In the genomic region with DNA sequence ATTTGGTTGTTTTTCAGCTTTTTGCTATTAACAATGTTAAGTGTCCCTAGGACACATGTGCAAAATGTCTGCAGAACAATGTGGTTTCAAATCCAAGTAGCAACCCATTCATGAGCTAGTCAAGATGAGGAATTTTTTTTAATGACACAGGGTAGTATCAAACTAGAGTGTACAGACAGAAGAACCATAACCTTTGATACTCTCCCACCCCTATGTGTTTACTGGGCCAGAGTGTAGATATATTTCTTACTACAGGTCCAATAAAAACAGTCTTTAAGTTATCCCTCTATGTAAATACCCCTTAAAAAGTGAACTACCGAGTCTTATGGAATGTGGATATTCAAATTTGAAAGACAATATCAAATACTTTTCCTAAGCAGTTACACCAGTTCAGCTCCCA, we compare ENCODE assay signal across 30 cellular contexts.
"Had no signal": no experiment of that assay in that cellular context is flagged by ENCODE, and none has a peak within 500 bp of the region (broad histone marks: within the 10 kb centered on the region; RNA-seq: fewer than 3 reads in every experiment).

No MANE protein-coding gene starts in this region.

- H3K27me3 Mint-ChIP-seq: activated B cell treated with CpG ODN at 0.5 μM for 24 hours; activated CD8-positive, alpha-beta memory T cell treated with anti-CD3 and anti-CD28 coated beads, Interleukin-2, amount 10 ng/mL, durations not matched to agents 7 days and 5 days; activated CD8-positive, alpha-beta T cell treated with anti-CD3 and anti-CD28 coated beads for 36 hours; activated naive CD8-positive, alpha-beta T cell treated with anti-CD3 and anti-CD28 coated beads, Interleukin-2, amount 10 ng/mL, durations not matched to agents 7 days and 5 days; activated T-helper 17 cell treated with anti-CD3 and anti-CD28 coated beads, Interleukin-2, amount 50 U/mL, for 72 hours; effector memory CD8-positive, alpha-beta T cell; T-helper 17 cell had no signal

- H3K36me3 ChIP-seq: brain microvascular endothelial cell had no signal

- H3K27ac Mint-ChIP-seq: activated B cell treated with CpG ODN at 0.5 μM for 24 hours; activated CD8-positive, alpha-beta memory T cell treated with anti-CD3 and anti-CD28 coated beads, Interleukin-2, amount 10 ng/mL, durations not matched to agents 7 days and 5 days; activated CD8-positive, alpha-beta T cell treated with anti-CD3 and anti-CD28 coated beads for 36 hours; activated naive CD4-positive, alpha-beta T cell treated with anti-CD3 and anti-CD28 coated beads for 36 hours; activated naive CD8-positive, alpha-beta T cell treated with anti-CD3 and anti-CD28 coated beads, Interleukin-2, amount 10 ng/mL, durations not matched to agents 7 days and 5 days; activated T-helper 17 cell treated with anti-CD3 and anti-CD28 coated beads, Interleukin-2, amount 50 U/mL, for 72 hours; effector memory CD8-positive, alpha-beta T cell; T-helper 17 cell; T-helper 2 cell treated with Interferon-gamma antibody and Interleukin-4, amounts not matched to agents 5 μg/mL and 100 μg/mL, for 36 hours had no signal

- H3K4me1 ChIP-seq: ascending aorta, esophagus muscularis mucosa, gastroesophageal sphincter had no signal

- H3K4me1 Mint-ChIP-seq: activated naive CD8-positive, alpha-beta T cell treated with anti-CD3 and anti-CD28 coated beads, Interleukin-2, amount 10 ng/mL, durations not matched to agents 7 days and 5 days had no signal

- H3K27ac ChIP-seq: ascending aorta, brain microvascular endothelial cell, esophagus muscularis mucosa, foreskin keratinocyte, gastroesophageal sphincter, heart right ventricle, WERI-Rb-1 had no signal

- H3K9me3 ChIP-seq: ascending aorta, esophagus muscularis mucosa, gastroesophageal sphincter, heart right ventricle had no signal

- H3K4me3 Mint-ChIP-seq: activated B cell treated with CpG ODN at 0.5 μM for 24 hours; activated CD8-positive, alpha-beta memory T cell treated with anti-CD3 and anti-CD28 coated beads, Interleukin-2, amount 10 ng/mL, durations not matched to agents 7 days and 5 days; activated CD8-positive, alpha-beta T cell treated with anti-CD3 and anti-CD28 coated beads for 36 hours; activated naive CD4-positive, alpha-beta T cell treated with anti-CD3 and anti-CD28 coated beads for 36 hours; activated naive CD8-positive, alpha-beta T cell treated with anti-CD3 and anti-CD28 coated beads, Interleukin-2, amount 10 ng/mL, durations not matched to agents 7 days and 5 days; activated T-helper 17 cell treated with anti-CD3 and anti-CD28 coated beads, Interleukin-2, amount 50 U/mL, for 72 hours; effector memory CD8-positive, alpha-beta T cell; T-helper 17 cell; T-helper 2 cell treated with Interferon-gamma antibody and Interleukin-4, amounts not matched to agents 5 μg/mL and 100 μg/mL, for 36 hours had no signal

- H3K9me3 Mint-ChIP-seq: activated B cell treated with CpG ODN at 0.5 μM for 24 hours; activated CD8-positive, alpha-beta T cell treated with anti-CD3 and anti-CD28 coated beads for 36 hours; activated naive CD4-positive, alpha-beta T cell treated with anti-CD3 and anti-CD28 coated beads for 36 hours; activated naive CD4-positive, alpha-beta T cell treated with anti-CD3 and anti-CD28 coated beads, Interleukin-2, amount 50 U/mL, for 72 hours; activated naive CD8-positive, alpha-beta T cell treated with anti-CD3 and anti-CD28 coated beads, Interleukin-2, amount 10 ng/mL, durations not matched to agents 7 days and 5 days; activated T-helper 17 cell treated with anti-CD3 and anti-CD28 coated beads, Interleukin-2, amount 50 U/mL, for 72 hours; effector memory CD8-positive, alpha-beta T cell; T-helper 2 cell treated with Interferon-gamma antibody and Interleukin-4, amounts not matched to agents 5 μg/mL and 100 μg/mL, for 36 hours had no signal

- H3K27me3 ChIP-seq: ascending aorta, brain microvascular endothelial cell, esophagus muscularis mucosa, foreskin keratinocyte, gastroesophageal sphincter, heart right ventricle had no signal

- ATAC-seq: activated CD4-positive, CD25-positive, alpha-beta regulatory T cell treated with anti-CD3 and anti-CD28 coated beads, Interleukin-2, amount 50 U/mL, for 24 hours; activated CD8-positive, alpha-beta memory T cell treated with anti-CD3 and anti-CD28 coated beads, Interleukin-2, amount 10 ng/mL, durations not matched to agents 7 days and 5 days; activated CD8-positive, alpha-beta T cell treated with anti-CD3 and anti-CD28 coated beads for 36 hours; activated T-helper 17 cell treated with anti-CD3 and anti-CD28 coated beads, Interleukin-2, amount 50 U/mL, for 72 hours; effector memory CD8-positive, alpha-beta T cell; foreskin keratinocyte; gastroesophageal sphincter; heart right ventricle; T-helper 17 cell had no signal

- H3K4me3 ChIP-seq: ascending aorta, esophagus muscularis mucosa, gastroesophageal sphincter, heart right ventricle had no signal

- DNase-seq: activated B cell treated with CpG ODN at 0.5 μM for 24 hours; activated CD4-positive, alpha-beta T cell treated with anti-CD3 and anti-CD28 coated beads for 48 hours; activated CD4-positive, alpha-beta T cell treated with anti-CD3 and anti-CD28 coated beads, Interleukin-2, amount 50 U/mL, for 1 hour; activated CD4-positive, alpha-beta T cell treated with anti-CD3 and anti-CD28 coated beads, Interleukin-2, amount 50 U/mL, for 48 hours; activated CD8-positive, alpha-beta memory T cell treated with anti-CD3 and anti-CD28 coated beads, Interleukin-2, amount 10 ng/mL, durations not matched to agents 7 days and 5 days; activated CD8-positive, alpha-beta memory T cell treated with anti-CD3 and anti-CD28 coated beads, Interleukin-2, amount 50 U/mL, for 4 hours; activated CD8-positive, alpha-beta T cell treated with anti-CD3 and anti-CD28 coated beads for 36 hours; activated effector memory CD4-positive, alpha-beta T cell treated with anti-CD3 and anti-CD28 coated beads, Interleukin-2, amount 50 U/mL, for 16 hours; activated naive CD4-positive, alpha-beta T cell treated with anti-CD3 and anti-CD28 coated beads for 36 hours; activated naive CD8-positive, alpha-beta T cell treated with anti-CD3 and anti-CD28 coated beads, Interleukin-2, amount 10 ng/mL, durations not matched to agents 7 days and 5 days; activated T-cell treated with anti-CD3 and anti-CD28 coated beads, Interleukin-2, amount 50 U/mL, for 1 hour; brain microvascular endothelial cell; cortex of kidney; dermis blood vessel endothelial cell; effector CD4-positive, alpha-beta T cell; effector memory CD8-positive, alpha-beta T cell; erythroblast; foreskin keratinocyte; heart right ventricle; T-helper 1 cell; T-helper 17 cell; T1000; WERI-Rb-1 had no signal
